Comparison of ENCODE assay signal across 17 cellular contexts in the genomic region with DNA sequence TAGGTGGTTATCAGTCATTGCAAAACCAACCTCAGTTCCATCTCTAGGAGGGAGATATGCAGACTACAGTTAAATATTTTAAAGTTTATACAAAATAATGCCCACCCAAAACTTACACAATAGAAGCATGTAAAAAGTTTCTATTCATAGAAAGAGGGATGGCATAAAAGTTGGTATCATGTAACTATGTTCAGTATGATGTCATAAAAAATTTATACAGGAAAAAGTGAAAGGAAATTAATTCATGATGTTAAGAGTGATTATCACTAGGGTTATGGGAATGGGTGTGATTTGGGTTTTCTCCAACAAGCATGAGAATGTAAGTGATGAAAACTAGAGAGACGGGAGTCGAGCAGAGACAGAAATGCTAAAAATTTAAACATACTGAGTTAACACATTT. TPM values are rescaled to one million over a fixed set of nuclear protein-coding genes. Genes with fewer than 3 reads are reported as not detected.
DNase-seq lines count a peak whose midpoint lies in the region; ATAC-seq and TF ChIP-seq lines count a peak whose summit lies in the region.
"Had no signal": no experiment of that assay in that cellular context is flagged by ENCODE, and none has a peak within 500 bp of the region (broad histone marks: within the 10 kb centered on the region; RNA-seq: fewer than 3 reads in every experiment).

No MANE protein-coding gene starts in this region.

- intact Hi-C loops in activated CD4-positive, alpha-beta T cell treated with anti-CD3 and anti-CD28 coated beads for 36 hours (cut with DNase I, micrococcal nuclease) = no loop called here

- H3K9me3 Mint-ChIP-seq in activated CD4-positive, alpha-beta T cell treated with anti-CD3 and anti-CD28 coated beads for 36 hours (ENCODE audit: low read depth) = no peaks in the 10 kb centered on the region
- no peaks in the 10 kb centered on the region for H3K9me3 Mint-ChIP-seq in stimulated activated naive CD8-positive, alpha-beta T cell treated with anti-CD3 and anti-CD28 coated beads, Interleukin-15, Interleukin-2, amounts not matched to agents 100 ng/mL and 50 ng/mL, for 24 hours
- H3K9me3 Mint-ChIP-seq in stimulated activated naive CD8-positive, alpha-beta T cell treated with anti-CD3 and anti-CD28 coated beads, Interleukin-15, amount 100 ng/mL, for 72 hours = no peaks in the 10 kb centered on the region
- no peaks in the 10 kb centered on the region for H3K9me3 Mint-ChIP-seq in osteocyte (ENCODE audit: unreplicated experiment)

- no peak for ATAC-seq in activated CD4-positive, alpha-beta T cell treated with anti-CD3 and anti-CD28 coated beads for 36 hours
- ATAC-seq in stimulated activated naive CD8-positive, alpha-beta T cell treated with anti-CD3 and anti-CD28 coated beads, Interleukin-15, amount 100 ng/mL, for 72 hours = no peak
- ATAC-seq in GM19395 (IDR thresholded peaks at IDR 0.05; ENCODE audit: unreplicated experiment) (no peak), HG03135 (IDR thresholded peaks at IDR 0.05; ENCODE audit: unreplicated experiment) (no peak)

- DNase-seq in activated CD4-positive, alpha-beta T cell treated with anti-CD3 and anti-CD28 coated beads for 36 hours = no peak
- DNase-seq in activated CD4-positive, alpha-beta T cell treated with anti-CD3 and anti-CD28 coated beads for 48 hours = no peak
- DNase-seq in stimulated activated naive CD8-positive, alpha-beta T cell treated with anti-CD3 and anti-CD28 coated beads, Interleukin-15, amount 100 ng/mL, for 72 hours = no peak
- peak; percentile 5 for DNase-seq in fibroblast of peridontal ligament (ENCODE audit: extremely low read depth)
- no peak for DNase-seq in osteocyte (ENCODE audit: extremely low spot score, unreplicated experiment)
- DNase-seq: 8988T, DMS79 treated with DMSO at 0.1 percent for 48 hours, IMR-90, Karpas-422, MG63, NCI-H1092, NCI-H2081 treated with DMSO at 0.1 percent for 48 hours, NCI-H524, PC-9 had no signal

- H3K4me3 Mint-ChIP-seq in activated CD4-positive, alpha-beta T cell treated with anti-CD3 and anti-CD28 coated beads for 36 hours = no peak overlapping the region
- no peak overlapping the region for H3K4me3 Mint-ChIP-seq in stimulated activated naive CD8-positive, alpha-beta T cell treated with anti-CD3 and anti-CD28 coated beads, Interleukin-15, Interleukin-2, amounts not matched to agents 100 ng/mL and 50 ng/mL, for 24 hours
- no peak overlapping the region for H3K4me3 Mint-ChIP-seq in stimulated activated naive CD8-positive, alpha-beta T cell treated with anti-CD3 and anti-CD28 coated beads, Interleukin-15, amount 100 ng/mL, for 72 hours
- no peak overlapping the region for H3K4me3 Mint-ChIP-seq in osteocyte (ENCODE audit: unreplicated experiment)

- peak overlapping the region; percentile 56 for H3K27ac Mint-ChIP-seq in activated CD4-positive, alpha-beta T cell treated with anti-CD3 and anti-CD28 coated beads for 36 hours
- H3K27ac Mint-ChIP-seq in stimulated activated naive CD8-positive, alpha-beta T cell treated with anti-CD3 and anti-CD28 coated beads, Interleukin-15, Interleukin-2, amounts not matched to agents 100 ng/mL and 50 ng/mL, for 24 hours = peak overlapping the region; percentile 24
- no peak overlapping the region for H3K27ac Mint-ChIP-seq in stimulated activated naive CD8-positive, alpha-beta T cell treated with anti-CD3 and anti-CD28 coated beads, Interleukin-15, amount 100 ng/mL, for 72 hours
- H3K27ac Mint-ChIP-seq in osteocyte (ENCODE audit: unreplicated experiment) = no peak overlapping the region

- peaks cover 14% of the 10 kb centered on the region for H3K4me1 Mint-ChIP-seq in activated CD4-positive, alpha-beta T cell treated with anti-CD3 and anti-CD28 coated beads for 36 hours
- H3K4me1 Mint-ChIP-seq in stimulated activated naive CD8-positive, alpha-beta T cell treated with anti-CD3 and anti-CD28 coated beads, Interleukin-15, Interleukin-2, amounts not matched to agents 100 ng/mL and 50 ng/mL, for 24 hours (ENCODE audit: low read depth) = peaks cover 4% of the 10 kb centered on the region
- H3K4me1 Mint-ChIP-seq in stimulated activated naive CD8-positive, alpha-beta T cell treated with anti-CD3 and anti-CD28 coated beads, Interleukin-15, amount 100 ng/mL, for 72 hours = peaks cover 12% of the 10 kb centered on the region
- H3K4me1 Mint-ChIP-seq in osteocyte (ENCODE audit: unreplicated experiment) = no peaks in the 10 kb centered on the region

- H3K36me3 Mint-ChIP-seq in activated CD4-positive, alpha-beta T cell treated with anti-CD3 and anti-CD28 coated beads for 36 hours (ENCODE audit: low read depth) = peaks cover 65% of the 10 kb centered on the region
- H3K36me3 Mint-ChIP-seq in stimulated activated naive CD8-positive, alpha-beta T cell treated with anti-CD3 and anti-CD28 coated beads, Interleukin-15, Interleukin-2, amounts not matched to agents 100 ng/mL and 50 ng/mL, for 24 hours (ENCODE audit: low read depth) = peaks cover 65% of the 10 kb centered on the region
- H3K36me3 Mint-ChIP-seq in osteocyte (ENCODE audit: unreplicated experiment) = peaks cover 57% of the 10 kb centered on the region

- CTCF ChIA-PET in activated CD4-positive, alpha-beta T cell treated with anti-CD3 and anti-CD28 coated beads for 36 hours (lab: Charles Lee) = no interaction called here

- no peaks in the 10 kb centered on the region for H3K27me3 Mint-ChIP-seq in activated CD4-positive, alpha-beta T cell treated with anti-CD3 and anti-CD28 coated beads for 36 hours
- no peaks in the 10 kb centered on the region for H3K27me3 Mint-ChIP-seq in stimulated activated naive CD8-positive, alpha-beta T cell treated with anti-CD3 and anti-CD28 coated beads, Interleukin-15, Interleukin-2, amounts not matched to agents 100 ng/mL and 50 ng/mL, for 24 hours
- no peaks in the 10 kb centered on the region for H3K27me3 Mint-ChIP-seq in stimulated activated naive CD8-positive, alpha-beta T cell treated with anti-CD3 and anti-CD28 coated beads, Interleukin-15, amount 100 ng/mL, for 72 hours
- no peaks in the 10 kb centered on the region for H3K27me3 Mint-ChIP-seq in osteocyte (ENCODE audit: unreplicated experiment)

- TF ChIP-seq CTCF in osteocyte (IDR thresholded peaks at IDR 0.05) = no peak

- POLR2A ChIA-PET in activated CD4-positive, alpha-beta T cell treated with anti-CD3 and anti-CD28 coated beads for 36 hours (lab: Charles Lee) = no interaction called here

RNA-seq across cellular contexts. Expression of gene GDI2, which starts 52.8 kb away (rescaled TPM):
- 100 to 1,000 TPM; 276 to 290 TPM for total RNA-seq in activated CD4-positive, alpha-beta T cell treated with anti-CD3 and anti-CD28 coated beads for 36 hours
- 229 and 232 TPM in 2 replicates for total RNA-seq in osteocyte

Comparison
In these comparisons a context has a peak if more than half of its experiments do, and no peak if none do; other contexts are left out.
1. H3K27ac Mint-ChIP-seq: peak in activated CD4-positive, alpha-beta T cell treated with anti-CD3 and anti-CD28 coated beads for 36 hours (single experiment) and stimulated activated naive CD8-positive, alpha-beta T cell treated with anti-CD3 and anti-CD28 coated beads, Interleukin-15, Interleukin-2, amounts not matched to agents 100 ng/mL and 50 ng/mL, for 24 hours (single experiment); none in stimulated activated naive CD8-positive, alpha-beta T cell treated with anti-CD3 and anti-CD28 coated beads, Interleukin-15, amount 100 ng/mL, for 72 hours (0 of 2) and osteocyte (single experiment).